Comparison of ENCODE assay signal across 28 cellular contexts in genomic region chr19:2481466-2481865, GRCh38.
"Had no signal": no experiment of that assay in that cellular context is flagged by ENCODE, and none has a peak within 500 bp of the region (broad histone marks: within the 10 kb centered on the region; RNA-seq: fewer than 3 reads in every experiment).

No MANE protein-coding gene starts in this region.

- H3K4me3 Mint-ChIP-seq: activated naive CD4-positive, alpha-beta T cell treated with anti-CD3 and anti-CD28 coated beads, Interleukin-2, amount 10 ng/mL, durations not matched to agents 7 days and 5 days; activated naive CD8-positive, alpha-beta T cell treated with anti-CD3 and anti-CD28 coated beads, Interleukin-2, amount 50 U/mL, for 24 hours; central memory CD8-positive, alpha-beta T cell; natural killer cell treated with Interleukin-12 subunit alpha and Interleukin-12 subunit beta and Interleukin-15 and Interleukin-18, amount 100 ng/mL, for 72 hours; stimulated activated effector memory CD8-positive, alpha-beta T cell treated with anti-CD3 and anti-CD28 coated beads, Interleukin-12 subunit alpha, Interleukin-12 subunit beta, amount 100 ng/mL, for 72 hours; stimulated activated naive CD8-positive, alpha-beta T cell treated with anti-CD3 and anti-CD28 coated beads, Interleukin-15, Interleukin-2, amounts not matched to agents 100 ng/mL and 50 ng/mL, for 24 hours; T-helper 1 cell treated with Interleukin-12 subunit alpha and Interleukin-12 subunit beta and Interleukin-4 antibody, amounts not matched to agents 30 μg/mL and 1 μg/mL, for 36 hours had no signal

- H3K9me3 ChIP-seq: prostate gland, vagina had no signal

- DNase-seq: activated CD4-positive, alpha-beta T cell treated with anti-CD3 and anti-CD28 coated beads for 4 hours; activated CD4-positive, alpha-beta T cell treated with anti-CD3 and anti-CD28 coated beads, Interleukin-2, amount 50 U/mL, for 4 hours; activated CD8-positive, alpha-beta memory T cell treated with anti-CD3 and anti-CD28 coated beads for 24 hours; activated gamma-delta T cell; activated naive CD4-positive, alpha-beta T cell treated with anti-CD3 and anti-CD28 coated beads, Interleukin-2, amount 10 ng/mL, durations not matched to agents 7 days and 5 days; activated naive CD8-positive, alpha-beta T cell treated with anti-CD3 and anti-CD28 coated beads, Interleukin-2, amount 50 U/mL, for 24 hours; activated T-cell treated with anti-CD3 and anti-CD28 coated beads, Interleukin-2, amount 50 U/mL, for 1 hour; dermis blood vessel endothelial cell; effector CD4-positive, alpha-beta T cell; islet precursor cell; left ventricle myocardium inferior; mucosa of descending colon; retina; sigmoid colon; small intestine; stimulated activated CD4-positive, alpha-beta T cell treated with anti-CD3 and anti-CD28 coated beads, Interleukin-4, amount 100 ng/mL, for 24 hours; T-helper 9 cell; upper lobe of left lung had no signal

- H3K4me3 ChIP-seq: left ventricle myocardium inferior, lung, mucosa of descending colon, prostate gland, sigmoid colon, thoracic aorta, upper lobe of left lung, vagina had no signal

- H3K27ac ChIP-seq: left ventricle myocardium inferior, prostate gland, sigmoid colon, thoracic aorta, upper lobe of left lung, vagina, VCaP had no signal

- H3K27me3 Mint-ChIP-seq: central memory CD8-positive, alpha-beta T cell; natural killer cell treated with Interleukin-12 subunit alpha and Interleukin-12 subunit beta and Interleukin-15 and Interleukin-18, amount 100 ng/mL, for 72 hours had no signal

- H3K36me3 ChIP-seq: prostate gland, vagina had no signal

- ATAC-seq: activated naive CD8-positive, alpha-beta T cell treated with anti-CD3 and anti-CD28 coated beads, Interleukin-2, amount 50 U/mL, for 24 hours; mucosa of descending colon; natural killer cell treated with Interleukin-12 subunit alpha and Interleukin-12 subunit beta and Interleukin-15 and Interleukin-18, amount 100 ng/mL, for 72 hours; stimulated activated effector memory CD8-positive, alpha-beta T cell treated with anti-CD3 and anti-CD28 coated beads, Interleukin-12 subunit alpha, Interleukin-12 subunit beta, amount 100 ng/mL, for 72 hours had no signal

- H3K27ac Mint-ChIP-seq: activated naive CD4-positive, alpha-beta T cell treated with anti-CD3 and anti-CD28 coated beads, Interleukin-2, amount 10 ng/mL, durations not matched to agents 7 days and 5 days; activated naive CD8-positive, alpha-beta T cell treated with anti-CD3 and anti-CD28 coated beads, Interleukin-2, amount 50 U/mL, for 24 hours; stimulated activated effector memory CD8-positive, alpha-beta T cell treated with anti-CD3 and anti-CD28 coated beads, Interleukin-12 subunit alpha, Interleukin-12 subunit beta, amount 100 ng/mL, for 72 hours; stimulated activated naive CD8-positive, alpha-beta T cell treated with anti-CD3 and anti-CD28 coated beads, Interleukin-15, Interleukin-2, amounts not matched to agents 100 ng/mL and 50 ng/mL, for 24 hours; T-helper 1 cell treated with Interleukin-12 subunit alpha and Interleukin-12 subunit beta and Interleukin-4 antibody, amounts not matched to agents 30 μg/mL and 1 μg/mL, for 36 hours had no signal

- H3K27me3 ChIP-seq: sigmoid colon, upper lobe of left lung, vagina had no signal

- H3K9me3 Mint-ChIP-seq: natural killer cell treated with Interleukin-12 subunit alpha and Interleukin-12 subunit beta and Interleukin-15 and Interleukin-18, amount 100 ng/mL, for 72 hours had no signal

- H3K4me1 ChIP-seq: prostate gland had no signal
